Comparison of ENCODE assay signal across 1 cellular context in the genomic region with DNA sequence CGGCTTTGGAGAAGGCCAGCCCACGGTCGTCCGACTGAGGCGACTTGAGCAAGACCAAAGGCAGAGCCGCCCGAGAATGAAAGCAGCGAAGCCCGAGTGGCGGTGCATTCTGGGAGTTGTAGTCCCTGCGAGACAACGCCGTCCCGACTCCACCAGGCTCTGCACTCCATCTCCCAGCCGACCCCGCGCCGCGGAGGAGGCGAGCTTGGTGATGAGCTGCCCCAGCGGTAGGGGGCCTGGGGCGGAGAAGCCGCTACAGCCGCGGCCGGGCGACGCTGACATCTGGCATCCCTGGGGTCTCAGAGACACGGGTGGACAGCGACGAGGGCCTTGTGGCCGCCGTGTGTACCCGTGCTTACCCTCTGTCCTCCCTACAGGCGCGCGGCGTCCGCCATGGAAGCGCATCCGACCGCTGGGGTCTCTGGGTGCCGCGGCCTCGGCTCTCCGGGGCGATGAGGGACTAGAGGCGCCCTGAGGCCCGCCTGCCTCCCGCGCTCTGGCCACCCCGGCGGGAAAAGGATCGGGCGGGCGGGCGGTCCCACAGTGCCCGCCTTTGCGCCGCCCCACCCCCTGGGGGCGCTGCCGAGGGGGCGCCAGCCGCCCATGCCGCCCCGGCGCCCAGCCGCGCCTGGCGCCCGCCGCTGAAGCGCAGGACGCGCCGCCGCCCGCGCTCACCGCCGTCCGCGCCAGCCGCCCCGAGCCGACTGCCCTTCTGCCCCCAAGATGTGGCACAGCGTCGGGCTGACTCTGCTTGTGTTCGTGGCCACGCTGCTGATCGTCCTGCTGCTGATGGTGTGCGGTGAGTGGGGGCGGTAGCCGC.
TF ChIP-seq lines count a peak whose summit lies in the region.

Gene SMIM13, plus strand, starts transcription at position 244 of the 820 bp plus-strand sequence. Its CDS starts 480 bp downstream, at position 724.

TF ChIP-seq in K562, 482 proteins besides CTCF, POLR2A, EP300 and RAD21 (continued from another document and continues in another):
- peak; percentile 86 for TF ChIP-seq REST (CRISPR knock-in tag; IDR thresholded peaks at IDR 0.05; ENCODE audit: low read depth)
- TF ChIP-seq, protein P1, sequence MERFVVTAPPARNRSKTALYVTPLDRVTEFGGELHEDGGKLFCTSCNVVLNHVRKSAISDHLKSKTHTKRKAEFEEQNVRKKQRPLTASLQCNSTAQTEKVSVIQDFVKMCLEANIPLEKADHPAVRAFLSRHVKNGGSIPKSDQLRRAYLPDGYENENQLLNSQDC (CRISPR knock-in tag; IDR thresholded peaks at IDR 0.05) = no peak
- no peak for TF ChIP-seq GTF3C2 (IDR thresholded peaks at IDR 0.05; ENCODE audit: borderline replicate concordance, extremely low read depth, insufficient read length)
- 0 out of 2 replicates have a peak, but pooled peaks have one; percentile 44 for TF ChIP-seq SRSF1 (IDR thresholded peaks at IDR 0.05; ENCODE audit: low read depth, low read length)
- peak; percentile 22 to 64 (median 59) for TF ChIP-seq YY1 (IDR thresholded peaks at IDR 0.05; ENCODE audit: borderline replicate concordance in 1 of 3, control insufficient read depth in 1 of 3, extremely low read depth in 1 of 3, insufficient read depth in 3 of 3, insufficient read length in 1 of 3, insufficient replicate concordance in 2 of 3, low read depth in 1 of 3, low read length in 2 of 3)
- no peak for TF ChIP-seq HNRNPUL1 (IDR thresholded peaks at IDR 0.05; ENCODE audit: low read length)
- TF ChIP-seq, protein P2, sequence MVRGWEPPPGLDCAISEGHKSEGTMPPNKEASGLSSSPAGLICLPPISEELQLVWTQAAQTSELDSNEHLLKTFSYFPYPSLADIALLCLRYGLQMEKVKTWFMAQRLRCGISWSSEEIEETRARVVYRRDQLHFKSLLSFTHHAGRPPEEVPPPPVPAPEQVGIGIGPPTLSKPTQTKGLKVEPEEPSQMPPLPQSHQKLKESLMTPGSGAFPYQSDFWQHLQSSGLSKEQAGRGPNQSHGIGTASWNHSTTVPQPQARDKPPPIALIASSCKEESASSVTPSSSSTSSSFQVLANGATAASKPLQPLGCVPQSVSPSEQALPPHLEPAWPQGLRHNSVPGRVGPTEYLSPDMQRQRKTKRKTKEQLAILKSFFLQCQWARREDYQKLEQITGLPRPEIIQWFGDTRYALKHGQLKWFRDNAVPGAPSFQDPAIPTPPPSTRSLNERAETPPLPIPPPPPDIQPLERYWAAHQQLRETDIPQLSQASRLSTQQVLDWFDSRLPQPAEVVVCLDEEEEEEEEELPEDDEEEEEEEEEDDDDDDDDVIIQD (CRISPR knock-in tag; IDR thresholded peaks at IDR 0.05) = no peak
- TF ChIP-seq SMARCE1 (IDR thresholded peaks at IDR 0.05) = no peak; the same call in 1 of the 2 replicates
- TF ChIP-seq ZZZ3 (IDR thresholded peaks at IDR 0.05) = no peak
- peak; percentile 27; the same call in 1 of the 2 replicates for TF ChIP-seq DEAF1 (CRISPR knock-in tag; IDR thresholded peaks at IDR 0.05)
- TF ChIP-seq RBM39 (optimal IDR thresholded peaks at IDR 0.05; ENCODE audit: low read depth, low read length) = no peak
- TF ChIP-seq, protein P3, sequence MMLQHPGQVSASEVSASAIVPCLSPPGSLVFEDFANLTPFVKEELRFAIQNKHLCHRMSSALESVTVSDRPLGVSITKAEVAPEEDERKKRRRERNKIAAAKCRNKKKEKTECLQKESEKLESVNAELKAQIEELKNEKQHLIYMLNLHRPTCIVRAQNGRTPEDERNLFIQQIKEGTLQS (IDR thresholded peaks at IDR 0.05) = no peak; the same call in 1 of the 2 replicates
- TF ChIP-seq, protein P3 (CRISPR knock-in tag; conservative IDR thresholded peaks at IDR 0.05) = no peak; the same call in 1 of the 2 replicates
- no peak for TF ChIP-seq NUFIP1 (IDR thresholded peaks at IDR 0.05; ENCODE audit: partially characterized antibody)
- peak; percentile 75; the same call in 1 of the 2 replicates for TF ChIP-seq TCF7 (IDR thresholded peaks at IDR 0.05; ENCODE audit: borderline replicate concordance)
- TF ChIP-seq ZNF584 (CRISPR knock-in tag; IDR thresholded peaks at IDR 0.05; ENCODE audit: low read depth) = 0 out of 2 replicates have a peak, but pooled peaks have one; percentile 80
- peak; percentile 48; the same call in 1 of the 2 replicates for TF ChIP-seq KLF6 (CRISPR knock-in tag; IDR thresholded peaks at IDR 0.05; ENCODE audit: borderline replicate concordance)
- peak; percentile 59; the same call in 1 of the 2 replicates for TF ChIP-seq JUND (IDR thresholded peaks at IDR 0.05; ENCODE audit: borderline replicate concordance, low read depth, low read length)
- peak; percentile 30; the same call in 1 of the 3 replicates for TF ChIP-seq JUND (tag; IDR thresholded peaks at IDR 0.05; ENCODE audit: borderline replicate concordance, low read depth, low read length)
- TF ChIP-seq ARNT (IDR thresholded peaks at IDR 0.05) = no peak
- no peak for TF ChIP-seq ZNF324 (CRISPR knock-in tag; IDR thresholded peaks at IDR 0.05)
- no peak for TF ChIP-seq ZNF398 (CRISPR knock-in tag; IDR thresholded peaks at IDR 0.05)
- TF ChIP-seq GTF2B (IDR thresholded peaks at IDR 0.05; ENCODE audit: extremely low read depth, insufficient read length) = no peak
- peak; percentile 92 for TF ChIP-seq FIP1L1 (IDR thresholded peaks at IDR 0.05; ENCODE audit: low read depth, low read length, poor library complexity, severe bottlenecking)
- 0 out of 2 replicates have a peak, but pooled peaks have one; percentile 16 for TF ChIP-seq ESRRB (CRISPR knock-in tag; IDR thresholded peaks at IDR 0.05; ENCODE audit: borderline replicate concordance)
- TF ChIP-seq RBM17 (IDR thresholded peaks at IDR 0.05; ENCODE audit: borderline replicate concordance, low read depth, low read length) = no peak
- peak; percentile 31 for TF ChIP-seq SMARCA5 (IDR thresholded peaks at IDR 0.05)
- no peak for TF ChIP-seq FOXA1 (IDR thresholded peaks at IDR 0.05; ENCODE audit: borderline replicate concordance)
- TF ChIP-seq CHD1 (IDR thresholded peaks at IDR 0.05; ENCODE audit: low read length) = peak; percentile 86
- 0 out of 2 replicates have a peak, but pooled peaks have one; percentile 38 for TF ChIP-seq HDAC8 (tag; IDR thresholded peaks at IDR 0.05)
- peak; percentile 35 for TF ChIP-seq NFIC (IDR thresholded peaks at IDR 0.05)
- TF ChIP-seq FOXK1 (CRISPR knock-in tag; IDR thresholded peaks at IDR 0.05; ENCODE audit: borderline replicate concordance) = peak; percentile 64; the same call in 1 of the 2 replicates
- TF ChIP-seq SMARCB1 (IDR thresholded peaks at IDR 0.05; ENCODE audit: insufficient read length, low read depth) = no peak
- peak; percentile 41; the same call in 1 of the 2 replicates for TF ChIP-seq TOE1 (IDR thresholded peaks at IDR 0.05; ENCODE audit: borderline replicate concordance)
- no peak for TF ChIP-seq TOE1 (CRISPR knock-in tag; IDR thresholded peaks at IDR 0.05; ENCODE audit: borderline replicate concordance, low read depth)
- no peak for TF ChIP-seq NCOA2 (IDR thresholded peaks at IDR 0.05; ENCODE audit: partially characterized antibody in 2 of 2)
- no peak for TF ChIP-seq SMAD2 (IDR thresholded peaks at IDR 0.05; ENCODE audit: low read depth, low read length)
- no peak for TF ChIP-seq MED1 (CRISPR knock-in tag; IDR thresholded peaks at IDR 0.05; ENCODE audit: borderline replicate concordance)
- TF ChIP-seq, protein P4, sequence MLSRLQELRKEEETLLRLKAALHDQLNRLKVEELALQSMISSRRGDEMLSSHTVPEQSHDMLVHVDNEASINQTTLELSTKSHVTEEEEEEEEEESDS (CRISPR knock-in tag; IDR thresholded peaks at IDR 0.05) = no peak
- peak; percentile 40 for TF ChIP-seq SOX6 (IDR thresholded peaks at IDR 0.05)
- TF ChIP-seq BDP1 (IDR thresholded peaks at IDR 0.05; ENCODE audit: insufficient read depth, insufficient read length) = no peak
- no peak for TF ChIP-seq THRA (IDR thresholded peaks at IDR 0.05)
